16 cellular contexts compared by ENCODE assay signal in genomic region chr20:58552366-58552934, GRCh38. TPM values are rescaled to one million over a fixed set of nuclear protein-coding genes. Genes with fewer than 3 reads are reported as not detected.
"Had no signal": no experiment of that assay in that cellular context is flagged by ENCODE, and none has a peak within 500 bp of the region (broad histone marks: within the 10 kb centered on the region; RNA-seq: fewer than 3 reads in every experiment).

No MANE protein-coding gene starts in this region.

- H3K4me1 ChIP-seq: heart right ventricle, right lobe of liver, spleen had no signal

- H3K36me3 Mint-ChIP-seq: activated CD8-positive, alpha-beta memory T cell treated with anti-CD3 and anti-CD28 coated beads, Interleukin-2, amount 10 ng/mL, durations not matched to agents 7 days and 5 days; activated naive CD8-positive, alpha-beta T cell; stimulated activated memory B cell treated with anti-CD40 and anti-IgM and Interleukin-4, amounts not matched to agents 10 μg/mL and 1 μg/mL and 100 μg/mL, for 72 hours had no signal

- ATAC-seq: activated CD8-positive, alpha-beta memory T cell treated with anti-CD3 and anti-CD28 coated beads, Interleukin-2, amount 10 ng/mL, durations not matched to agents 7 days and 5 days; activated T-cell treated with anti-CD3 and anti-CD28 coated beads, Interleukin-2, amount 50 U/mL, for 4 hours; left ventricle myocardium superior; right lobe of liver; stimulated activated memory B cell treated with anti-CD40 and anti-IgM and Interleukin-4, amounts not matched to agents 10 μg/mL and 1 μg/mL and 100 μg/mL, for 72 hours had no signal

- H3K4me1 Mint-ChIP-seq: activated CD8-positive, alpha-beta memory T cell treated with anti-CD3 and anti-CD28 coated beads, Interleukin-2, amount 10 ng/mL, durations not matched to agents 7 days and 5 days; stimulated activated memory B cell treated with anti-CD40 and anti-IgM and Interleukin-4, amounts not matched to agents 10 μg/mL and 1 μg/mL and 100 μg/mL, for 72 hours had no signal

- DNase-seq: activated effector memory CD4-positive, alpha-beta T cell treated with anti-CD3 and anti-CD28 coated beads, Interleukin-2, amount 50 U/mL, for 16 hours; activated T-cell treated with anti-CD3 and anti-CD28 coated beads, Interleukin-2, amount 50 U/mL, for 4 hours; anterior cingulate cortex; foreskin melanocyte; heart right ventricle; left ventricle myocardium superior; mesenchymal stem cell; right lobe of liver; spleen; stimulated activated CD4-positive, alpha-beta T cell treated with anti-CD3 and anti-CD28 coated beads, Interleukin-1b, Interleukin-23, amount 100 ng/mL, for 48 hours; upper lobe of left lung had no signal

- H3K27me3 ChIP-seq: right lobe of liver, upper lobe of left lung had no signal

- H3K9me3 ChIP-seq: heart right ventricle, right lobe of liver, spleen, upper lobe of left lung had no signal

- H3K4me3 Mint-ChIP-seq: activated CD8-positive, alpha-beta memory T cell treated with anti-CD3 and anti-CD28 coated beads, Interleukin-2, amount 10 ng/mL, durations not matched to agents 7 days and 5 days; activated naive CD8-positive, alpha-beta T cell; activated T-cell treated with anti-CD3 and anti-CD28 coated beads, Interleukin-2, amount 50 U/mL, for 4 hours; stimulated activated memory B cell treated with anti-CD40 and anti-IgM and Interleukin-4, amounts not matched to agents 10 μg/mL and 1 μg/mL and 100 μg/mL, for 72 hours; T-helper 1 cell treated with Interleukin-12 subunit alpha and Interleukin-12 subunit beta and Interleukin-4 antibody, amounts not matched to agents 30 μg/mL and 1 μg/mL, for 36 hours had no signal

- H3K9me3 Mint-ChIP-seq: activated T-cell treated with anti-CD3 and anti-CD28 coated beads, Interleukin-2, amount 50 U/mL, for 4 hours; stimulated activated memory B cell treated with anti-CD40 and anti-IgM and Interleukin-4, amounts not matched to agents 10 μg/mL and 1 μg/mL and 100 μg/mL, for 72 hours; T-helper 1 cell treated with Interleukin-12 subunit alpha and Interleukin-12 subunit beta and Interleukin-4 antibody, amounts not matched to agents 30 μg/mL and 1 μg/mL, for 36 hours had no signal

- H3K27ac Mint-ChIP-seq: activated CD8-positive, alpha-beta memory T cell treated with anti-CD3 and anti-CD28 coated beads, Interleukin-2, amount 10 ng/mL, durations not matched to agents 7 days and 5 days; activated naive CD8-positive, alpha-beta T cell; stimulated activated memory B cell treated with anti-CD40 and anti-IgM and Interleukin-4, amounts not matched to agents 10 μg/mL and 1 μg/mL and 100 μg/mL, for 72 hours; T-helper 1 cell treated with Interleukin-12 subunit alpha and Interleukin-12 subunit beta and Interleukin-4 antibody, amounts not matched to agents 30 μg/mL and 1 μg/mL, for 36 hours had no signal

- H3K36me3 ChIP-seq: heart right ventricle, right lobe of liver, spleen, upper lobe of left lung had no signal

- H3K4me3 ChIP-seq: heart right ventricle, right lobe of liver, spleen, upper lobe of left lung had no signal

- H3K27ac ChIP-seq: heart right ventricle, right lobe of liver, spleen, upper lobe of left lung had no signal

RNA-seq across cellular contexts. Expression of gene APCDD1L, which starts 37.3 kb away (rescaled TPM):
- total RNA-seq: activated CD8-positive, alpha-beta memory T cell treated with anti-CD3 and anti-CD28 coated beads, Interleukin-2, amount 10 ng/mL, durations not matched to agents 7 days and 5 days; activated T-cell treated with anti-CD3 and anti-CD28 coated beads, Interleukin-2, amount 50 U/mL, for 4 hours; cerebellum had no signal
